In genomic region chr12:12563529-12563928, GRCh38 we compare ENCODE assay signal across 8 cellular contexts. TPM values are rescaled to one million over a fixed set of nuclear protein-coding genes. Genes with fewer than 3 reads are reported as not detected.
DNase-seq lines count a peak whose midpoint lies in the region; ATAC-seq and TF ChIP-seq lines count a peak whose summit lies in the region.

No MANE protein-coding gene starts in this region.

- no peaks in the 10 kb centered on the region for H3K36me3 ChIP-seq in RWPE2 (ENCODE audit: low read depth)

- no peak overlapping the region for H3K4me3 ChIP-seq in RWPE2 (ENCODE audit: severe bottlenecking)
- no peak overlapping the region for H3K4me3 ChIP-seq in fibroblast of villous mesenchyme (ENCODE audit: low read depth, low read length)
- H3K4me3 ChIP-seq in retinal pigment epithelial cell (ENCODE audit: low read length), result peak overlapping the region; percentile 91

- ATAC-seq in RWPE2 (ENCODE audit: low read depth), result no peak
- no peak for ATAC-seq in HG03045 (IDR thresholded peaks at IDR 0.05; ENCODE audit: unreplicated experiment)
- no peak for ATAC-seq in HG03039 (IDR thresholded peaks at IDR 0.05; ENCODE audit: unreplicated experiment)

- H3K4me1 ChIP-seq in RWPE2 (ENCODE audit: insufficient read depth, poor library complexity, severe bottlenecking), result peaks cover 6% of the 10 kb centered on the region

- TF ChIP-seq CTCF in RWPE2 (IDR thresholded peaks at IDR 0.05; ENCODE audit: poor library complexity, severe bottlenecking) (no peak), fibroblast of villous mesenchyme (IDR thresholded peaks at IDR 0.05; ENCODE audit: insufficient read depth, low read depth, low read length) (no peak), retinal pigment epithelial cell (conservative IDR thresholded peaks at IDR 0.05; ENCODE audit: low read depth, low read length) (no peak), GM13977 (IDR thresholded peaks at IDR 0.05; ENCODE audit: extremely low read depth, insufficient read depth, missing control alignments) (no peak)

- H3K27ac ChIP-seq in RWPE2 (ENCODE audit: poor library complexity, severe bottlenecking), result peak overlapping the region; percentile 78

- DNase-seq in DMS 273 (lab: John Stamatoyannopoulos, UW; ENCODE audit: unreplicated experiment) (peak; percentile 27), DMS 273 treated with DMSO at 0.1 percent for 48 hours (lab: John Stamatoyannopoulos, UW) (no peak), RWPE2 (ENCODE audit: low spot score) (no peak), fibroblast of villous mesenchyme (ENCODE audit: low read depth) (peak; percentile 30), retinal pigment epithelial cell (ENCODE audit: low read depth) (peak; percentile 52), GM13977 (ENCODE audit: low spot score) (no peak)

- H3K9me3 ChIP-seq in RWPE2 (ENCODE audit: severe bottlenecking), result no peaks in the 10 kb centered on the region

- in situ Hi-C loops in GM13977 (cut with MboI; ENCODE audit: low pct_unique_long_range_greater_than_20kb, low sequenced_read_pairs, unreplicated experiment), result loop anchor here (25.0 kb wide), 1 partner anchor 176 kb away; no protein-coding TSS in a partner anchor

- no peaks in the 10 kb centered on the region for H3K27me3 ChIP-seq in RWPE2 (ENCODE audit: insufficient read depth, poor library complexity, severe bottlenecking)

RNA-seq across cellular contexts. Expression of gene DUSP16, which starts 0.9 kb away (rescaled TPM):
- 8.1 and 12.1 TPM in 2 replicates for total RNA-seq in fibroblast of villous mesenchyme

RNA-seq across cellular contexts. Expression of gene CREBL2, which starts 48.1 kb away (rescaled TPM):
- total RNA-seq in fibroblast of villous mesenchyme, result 25.1 and 33.2 TPM in 2 replicates

Comparison
In these comparisons a context has a peak if more than half of its experiments do, and no peak if none do; other contexts are left out.
1. DNase-seq: peak in DMS 273 (single experiment), fibroblast of villous mesenchyme (single experiment) and retinal pigment epithelial cell (single experiment); none in DMS 273 treated with DMSO at 0.1 percent for 48 hours (single experiment), RWPE2 (single experiment) and GM13977 (single experiment).